15 cellular contexts compared by ENCODE assay signal in the genomic region with DNA sequence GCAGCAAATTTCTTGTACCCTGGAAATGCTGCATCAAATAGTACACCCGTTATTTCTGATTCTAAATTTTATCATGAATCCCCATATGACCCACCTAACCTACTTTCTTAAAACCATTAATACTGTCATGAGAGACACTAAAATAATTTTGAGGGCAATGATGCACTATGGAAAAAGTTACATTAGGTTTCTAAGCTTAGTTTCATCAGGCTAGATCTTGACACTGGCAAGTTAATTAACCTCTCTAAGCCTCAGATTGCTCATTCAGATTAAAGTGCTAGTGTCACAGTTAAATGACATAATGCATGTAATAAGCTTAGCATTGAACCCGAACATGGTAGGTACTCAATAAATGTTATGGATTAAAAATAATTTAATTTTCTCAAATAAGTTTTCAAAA. TPM values are rescaled to one million over a fixed set of nuclear protein-coding genes. Genes with fewer than 3 reads are reported as not detected.
DNase-seq lines count a peak whose midpoint lies in the region; ATAC-seq lines count a peak whose summit lies in the region.
"Had no signal": no experiment of that assay in that cellular context is flagged by ENCODE, and none has a peak within 500 bp of the region (broad histone marks: within the 10 kb centered on the region; RNA-seq: fewer than 3 reads in every experiment).

No MANE protein-coding gene starts in this region.

- peaks cover 9% of the 10 kb centered on the region for H3K27me3 Mint-ChIP-seq in activated naive CD8-positive, alpha-beta T cell treated with anti-CD3 and anti-CD28 coated beads, Interleukin-2, amount 50 U/mL, for 24 hours
- H3K27me3 Mint-ChIP-seq in activated naive CD8-positive, alpha-beta T cell treated with anti-CD3 and anti-CD28 coated beads for 36 hours, result peaks cover 40% of the 10 kb centered on the region
- peaks cover 20% of the 10 kb centered on the region for H3K27me3 Mint-ChIP-seq in activated T-helper 17 cell treated with anti-CD3 and anti-CD28 coated beads, Interleukin-2, amount 50 U/mL, for 72 hours
- H3K27me3 Mint-ChIP-seq in stimulated activated naive CD8-positive, alpha-beta T cell treated with anti-CD3 and anti-CD28 coated beads, Interleukin-15, amount 100 ng/mL, for 72 hours, result peaks cover 51% of the 10 kb centered on the region

- no peaks in the 10 kb centered on the region for H3K36me3 Mint-ChIP-seq in activated naive CD8-positive, alpha-beta T cell treated with anti-CD3 and anti-CD28 coated beads, Interleukin-2, amount 50 U/mL, for 24 hours (ENCODE audit: low read depth)
- H3K36me3 Mint-ChIP-seq in activated naive CD8-positive, alpha-beta T cell treated with anti-CD3 and anti-CD28 coated beads for 36 hours, result no peaks in the 10 kb centered on the region
- no peaks in the 10 kb centered on the region for H3K36me3 Mint-ChIP-seq in activated T-helper 17 cell treated with anti-CD3 and anti-CD28 coated beads, Interleukin-2, amount 50 U/mL, for 72 hours (ENCODE audit: low read depth)
- H3K36me3 Mint-ChIP-seq: CD8-positive, alpha-beta T cell had no signal

- no peak overlapping the region for H3K4me3 Mint-ChIP-seq in activated naive CD8-positive, alpha-beta T cell treated with anti-CD3 and anti-CD28 coated beads, Interleukin-2, amount 50 U/mL, for 24 hours
- H3K4me3 Mint-ChIP-seq in activated naive CD8-positive, alpha-beta T cell treated with anti-CD3 and anti-CD28 coated beads for 36 hours, result no peak overlapping the region
- H3K4me3 Mint-ChIP-seq in activated T-helper 17 cell treated with anti-CD3 and anti-CD28 coated beads, Interleukin-2, amount 50 U/mL, for 72 hours, result no peak overlapping the region
- no peak overlapping the region for H3K4me3 Mint-ChIP-seq in stimulated activated naive CD8-positive, alpha-beta T cell treated with anti-CD3 and anti-CD28 coated beads, Interleukin-15, amount 100 ng/mL, for 72 hours
- H3K4me3 Mint-ChIP-seq: CD8-positive, alpha-beta T cell had no signal

- peak; percentile 52 for ATAC-seq in activated naive CD8-positive, alpha-beta T cell treated with anti-CD3 and anti-CD28 coated beads, Interleukin-2, amount 50 U/mL, for 24 hours
- ATAC-seq in activated T-helper 17 cell treated with anti-CD3 and anti-CD28 coated beads, Interleukin-2, amount 50 U/mL, for 72 hours (replicated peaks), result peak; percentile 23
- ATAC-seq in stimulated activated naive CD8-positive, alpha-beta T cell treated with anti-CD3 and anti-CD28 coated beads, Interleukin-15, amount 100 ng/mL, for 72 hours, result peak; percentile 35
- ATAC-seq: CD8-positive, alpha-beta T cell had no signal

- peaks cover 32% of the 10 kb centered on the region for H3K4me1 Mint-ChIP-seq in activated naive CD8-positive, alpha-beta T cell treated with anti-CD3 and anti-CD28 coated beads, Interleukin-2, amount 50 U/mL, for 24 hours
- H3K4me1 Mint-ChIP-seq in activated naive CD8-positive, alpha-beta T cell treated with anti-CD3 and anti-CD28 coated beads for 36 hours, result peaks cover 9% of the 10 kb centered on the region
- H3K4me1 Mint-ChIP-seq in activated T-helper 17 cell treated with anti-CD3 and anti-CD28 coated beads, Interleukin-2, amount 50 U/mL, for 72 hours, result no peaks in the 10 kb centered on the region
- peaks cover 16% of the 10 kb centered on the region for H3K4me1 Mint-ChIP-seq in stimulated activated naive CD8-positive, alpha-beta T cell treated with anti-CD3 and anti-CD28 coated beads, Interleukin-15, amount 100 ng/mL, for 72 hours

- no peak for DNase-seq in activated naive CD8-positive, alpha-beta T cell treated with anti-CD3 and anti-CD28 coated beads, Interleukin-2, amount 50 U/mL, for 24 hours
- DNase-seq in activated naive CD8-positive, alpha-beta T cell treated with anti-CD3 and anti-CD28 coated beads for 36 hours, result no peak
- peak; percentile 21 for DNase-seq in NCI-H69 (lab: John Stamatoyannopoulos, UW)
- DNase-seq in stimulated activated naive CD8-positive, alpha-beta T cell treated with anti-CD3 and anti-CD28 coated beads, Interleukin-15, amount 100 ng/mL, for 72 hours, result no peak
- no peak for DNase-seq in DMS114 treated with DMSO at 0.1 percent for 48 hours (lab: John Stamatoyannopoulos, UW; ENCODE audit: unreplicated experiment)
- no peak for DNase-seq in CD1c-positive myeloid dendritic cell (ENCODE audit: extremely low spot score)
- no peak for DNase-seq in foreskin melanocyte
- DNase-seq: Calu3; CD8-positive, alpha-beta T cell; GOT3; NCI-H1417; NCI-H187 treated with DMSO at 0.1 percent for 48 hours; NCI-H446 treated with DMSO at 0.1 percent for 48 hours; PC-9 had no signal

- H3K27ac Mint-ChIP-seq in activated naive CD8-positive, alpha-beta T cell treated with anti-CD3 and anti-CD28 coated beads, Interleukin-2, amount 50 U/mL, for 24 hours, result peak overlapping the region; percentile 48
- H3K27ac Mint-ChIP-seq in activated naive CD8-positive, alpha-beta T cell treated with anti-CD3 and anti-CD28 coated beads for 36 hours, result no peak overlapping the region
- H3K27ac Mint-ChIP-seq in activated T-helper 17 cell treated with anti-CD3 and anti-CD28 coated beads, Interleukin-2, amount 50 U/mL, for 72 hours, result no peak overlapping the region
- H3K27ac Mint-ChIP-seq in stimulated activated naive CD8-positive, alpha-beta T cell treated with anti-CD3 and anti-CD28 coated beads, Interleukin-15, amount 100 ng/mL, for 72 hours, result no peak overlapping the region
- H3K27ac Mint-ChIP-seq: CD8-positive, alpha-beta T cell had no signal

- H3K9me3 Mint-ChIP-seq in activated naive CD8-positive, alpha-beta T cell treated with anti-CD3 and anti-CD28 coated beads, Interleukin-2, amount 50 U/mL, for 24 hours, result no peaks in the 10 kb centered on the region
- H3K9me3 Mint-ChIP-seq in activated naive CD8-positive, alpha-beta T cell treated with anti-CD3 and anti-CD28 coated beads for 36 hours, result no peaks in the 10 kb centered on the region
- H3K9me3 Mint-ChIP-seq in activated T-helper 17 cell treated with anti-CD3 and anti-CD28 coated beads, Interleukin-2, amount 50 U/mL, for 72 hours, result no peaks in the 10 kb centered on the region
- no peaks in the 10 kb centered on the region for H3K9me3 Mint-ChIP-seq in stimulated activated naive CD8-positive, alpha-beta T cell treated with anti-CD3 and anti-CD28 coated beads, Interleukin-15, amount 100 ng/mL, for 72 hours
- H3K9me3 Mint-ChIP-seq: CD8-positive, alpha-beta T cell had no signal

RNA-seq across cellular contexts. Expression of a gene that starts 8.2 kb away (rescaled TPM):
- 1 to 10 TPM; 6.1 to 6.5 TPM for total RNA-seq in activated naive CD8-positive, alpha-beta T cell treated with anti-CD3 and anti-CD28 coated beads for 36 hours
- 1 to 10 TPM; 3.5 to 6.3 TPM for total RNA-seq in activated T-helper 17 cell treated with anti-CD3 and anti-CD28 coated beads, Interleukin-2, amount 50 U/mL, for 72 hours
